ENCODE assay signal across 13 cellular contexts in genomic region chr11:72237112-72237931, GRCh38. TPM values are rescaled to one million over a fixed set of nuclear protein-coding genes. Genes with fewer than 3 reads are reported as not detected.
DNase-seq lines count a peak whose midpoint lies in the region; ATAC-seq, FAIRE-seq and TF ChIP-seq lines count a peak whose summit lies in the region.
"Had no signal": no experiment of that assay in that cellular context is flagged by ENCODE, and none has a peak within 500 bp of the region (broad histone marks: within the 10 kb centered on the region; RNA-seq: fewer than 3 reads in every experiment).

No MANE protein-coding gene starts in this region.

- H3K4me1 ChIP-seq in A673 (ENCODE audit: insufficient read depth, low read length, poor library complexity, severe bottlenecking) (no peaks in the 10 kb centered on the region), HCT116 (ENCODE audit: control insufficient read depth in 1 of 2, insufficient read depth in 2 of 2, low read length in 2 of 2) (peaks cover 0 to 4% of the 10 kb centered on the region in 2 experiments; a peak in 1 of 4 replicates), H1 (replicated peaks in 1 of 4; ENCODE audit: control insufficient read depth in 3 of 4, insufficient read depth in 4 of 4, low read length in 3 of 4) (peaks cover 3 to 29% (median 23%) of the 10 kb centered on the region in 4 experiments)

- H4K91ac ChIP-seq in H1 (replicated peaks; ENCODE audit: insufficient read length, low read length) = no peak overlapping the region

- no peak overlapping the region for H4K5ac ChIP-seq in H1 (ENCODE audit: insufficient read length, low read depth, low read length)

- H3K27me3 Mint-ChIP-seq in nephron progenitor cell (ENCODE audit: low read depth, poor library complexity) = peaks cover 38% of the 10 kb centered on the region

- FAIRE-seq in H1 (lab: Jason Lieb, UNC) = no peak
- FAIRE-seq: small intestine had no signal

- H3K27ac ChIP-seq in A673 (ENCODE audit: low read depth, low read length, poor library complexity, severe bottlenecking) (no peak overlapping the region), HCT116 (ENCODE audit: low read depth, low read length) (no peak overlapping the region; the same call in 1 of the 2 replicates), H1 (ENCODE audit: low read depth, low read length) (0 out of 2 replicates have a peak overlapping the region, but pooled peaks have one; percentile 6)

- peak overlapping the region; percentile 81; the same call in 1 of the 2 replicates for H2BK12ac ChIP-seq in H1 (ENCODE audit: low read depth, low read length)

- POLR2A ChIA-PET in A673 (lab: Charles Lee; ENCODE audit: low non-redundant PET) (no interaction called here), HCT116 (lab: Charles Lee) (no interaction called here), H1 (lab: Charles Lee; ENCODE audit: partially characterized antibody) (interaction anchor here (1.1 to 7.7 kb wide), 6 partner anchors 12 to 233 kb away, joined by 3 to 160 read pairs (median 4); partner anchors contain the start of genes CLPB and INPPL1)

- H2AK5ac ChIP-seq in H1 (ENCODE audit: low read depth, low read length) = no peak overlapping the region

- peak overlapping the region; percentile 81 for H2BK5ac ChIP-seq in H1 (ENCODE audit: low read depth, low read length)

- TF ChIP-seq CTCF in A673 (conservative IDR thresholded peaks at IDR 0.05; ENCODE audit: low read depth, low read length) (0 out of 2 replicates have a peak, but pooled peaks have one; percentile 9), HCT116 (IDR thresholded peaks at IDR 0.05 in 2 of 3, conservative IDR thresholded peaks at IDR 0.05 in 1 of 3; ENCODE audit: borderline replicate concordance in 1 of 3, insufficient read depth in 1 of 3, low read depth in 2 of 3, low read length in 2 of 3) (no peak), H1 (IDR thresholded peaks at IDR 0.05; ENCODE audit: control extremely low read depth in 1 of 3, insufficient read depth in 1 of 3, low read depth in 1 of 3, low read length in 3 of 3) (peak in 1 of 3 experiments; percentile 26; a peak in 1 of 4 replicates), nephron progenitor cell (IDR thresholded peaks at IDR 0.05) (no peak)

- H3K79me1 ChIP-seq in H1 (ENCODE audit: low read depth, low read length) = no peaks in the 10 kb centered on the region

- DNase-seq in A673 (ENCODE audit: low spot score) (no peak), HCT116 (ENCODE audit: low read depth, low spot score) (no peak), H1 (ENCODE audit: low read depth in 1 of 2, low spot score in 2 of 2) (no peak), nephron progenitor cell (peak; percentile 12), T1000 (lab: John Stamatoyannopoulos, UW) (no peak)

- no peaks in the 10 kb centered on the region for H3K9me2 ChIP-seq in HCT116 (ENCODE audit: insufficient read depth)

- 86% methylated on average over 22 of the region's 22 CpGs; no CpG with 5 or more reads in 1 of the 2 experiments for WGBS in H1 (ENCODE audit: extremely low coverage in 1 of 2, insufficient coverage in 1 of 2, insufficient read length in 1 of 2, insufficient replicate concordance in 2 of 2, low coverage in 1 of 2, low lambda C conversion rate in 2 of 2, missing lambda C conversion rate in 1 of 2), 2 experiments

- BruUV-seq in A673 (replicated peaks; lab: Mats Ljungman, UMichigan) (no TSS peak), HCT116 (replicated peaks; lab: Mats Ljungman, UMichigan) (no TSS peak)

- H3K4ac ChIP-seq in H1 (replicated peaks; ENCODE audit: insufficient read length, low read depth, low read length) = peak overlapping the region; percentile 57

- CTCF ChIA-PET in A673 (lab: Charles Lee) = interaction anchor here (0.5 to 1.4 kb wide), 3 partner anchors 14 to 212 kb away, joined by 3 to 6 read pairs (median 5); no protein-coding TSS in a partner anchor
- CTCF ChIA-PET in HCT116 (lab: Charles Lee) = interaction anchor here (0.6 to 1.4 kb wide), 10 partner anchors 9 to 259 kb away, joined by 3 to 10 read pairs (median 5); partner anchors contain the start of gene CLPB
- CTCF ChIA-PET in H1 (lab: Charles Lee; ENCODE audit: partially characterized antibody) = interaction anchor here (0.6 to 5.2 kb wide), 36 partner anchors 9 to 222 kb away, joined by 3 to 72 read pairs (median 4); partner anchors contain the start of genes CLPB and INPPL1

- H3K27me3 ChIP-seq in A673 (replicated peaks; ENCODE audit: insufficient read depth, low read depth, low read length, poor library complexity) = peaks cover 34% of the 10 kb centered on the region
- H3K27me3 ChIP-seq in HCT116 (ENCODE audit: insufficient read depth, low read length) = no peaks in the 10 kb centered on the region
- peaks cover 30 to 40% (median 38%) of the 10 kb centered on the region in 4 experiments for H3K27me3 ChIP-seq in H1 (replicated peaks in 1 of 4; ENCODE audit: control insufficient read depth in 3 of 4, extremely low read depth in 1 of 4, insufficient read depth in 3 of 4, low read length in 3 of 4)

- H3K18ac ChIP-seq in H1 (ENCODE audit: extremely low read depth, low read length) = peak overlapping the region; percentile 68; the same call in 1 of the 2 replicates

- H3K9me3 ChIP-seq in A673 (ENCODE audit: low read depth, low read length, poor library complexity, severe bottlenecking) = no peaks in the 10 kb centered on the region
- H3K9me3 ChIP-seq in HCT116 (ENCODE audit: control insufficient read depth in 1 of 2, insufficient read depth in 1 of 2, low read depth in 1 of 2, low read length in 2 of 2) = no peaks in the 10 kb centered on the region
- H3K9me3 ChIP-seq in H1 (ENCODE audit: insufficient read depth in 2 of 2, low read depth in 1 of 2, low read length in 1 of 2) = no peaks in the 10 kb centered on the region; a peak in 1 of 4 replicates

- H3K9ac ChIP-seq in HCT116 (ENCODE audit: low read length) (no peak overlapping the region), H1 (replicated peaks in 1 of 4; ENCODE audit: extremely low read depth in 1 of 4, low read depth in 3 of 4, low read length in 3 of 4) (0 out of 7 replicates have a peak overlapping the region, but pooled peaks of 1 of the 4 experiments have one; percentile 9)

- H3K4me3 ChIP-seq in A673 (ENCODE audit: low read depth, low read length, poor library complexity, severe bottlenecking) = no peak overlapping the region
- H3K4me3 ChIP-seq in HCT116 (replicated peaks in 1 of 2; ENCODE audit: low read depth in 1 of 2, low read length in 2 of 2) = no peak overlapping the region
- H3K4me3 ChIP-seq in H1 (ENCODE audit: extremely low read depth in 1 of 4, insufficient read depth in 2 of 4, low read depth in 3 of 4, low read length in 4 of 4) = no peak overlapping the region

- H2AFZ ChIP-seq in HCT116 (ENCODE audit: low read depth, low read length, poor library complexity, severe bottlenecking) (no peak overlapping the region), H1 (ENCODE audit: low read length) (no peak overlapping the region)

- H2BK120ac ChIP-seq in H1 (replicated peaks; ENCODE audit: low read depth, low read length) = no peak overlapping the region

- TF ChIP-seq RAD21 in HCT116 (IDR thresholded peaks at IDR 0.05; ENCODE audit: low read depth) = no peak
- no peak for TF ChIP-seq RAD21 in H1 (IDR thresholded peaks at IDR 0.05 in 1 of 2, conservative IDR thresholded peaks at IDR 0.05 in 1 of 2; ENCODE audit: low read depth in 2 of 2, low read length in 2 of 2)

- H2BK20ac ChIP-seq in H1 (ENCODE audit: low read length) = no peak overlapping the region

- H3K36me3 ChIP-seq in A673 (ENCODE audit: insufficient read depth, low read length, poor library complexity, severe bottlenecking) (peaks cover 23% of the 10 kb centered on the region), HCT116 (ENCODE audit: control insufficient read depth in 1 of 2, insufficient read depth in 2 of 2, low read length in 2 of 2) (peaks cover 5 to 9% of the 10 kb centered on the region in 2 experiments; a peak in 3 of 4 replicates), H1 (ENCODE audit: control insufficient read depth in 2 of 4, insufficient read depth in 4 of 4, low read length in 3 of 4) (peaks cover 13 to 36% (median 33%) of the 10 kb centered on the region in 4 experiments; a peak in 7 of 8 replicates)

- no peak overlapping the region for H3K4me3 Mint-ChIP-seq in nephron progenitor cell

- no peak overlapping the region for H3K27ac Mint-ChIP-seq in nephron progenitor cell

- no peaks in the 10 kb centered on the region for H3K79me2 ChIP-seq in HCT116 (ENCODE audit: insufficient read depth, low read length)
- H3K79me2 ChIP-seq in H1 (ENCODE audit: control insufficient read depth in 1 of 2, insufficient read depth in 2 of 2, low read length in 2 of 2) = no peaks in the 10 kb centered on the region

- no peak for TF ChIP-seq EP300 in H1 (IDR thresholded peaks at IDR 0.05; ENCODE audit: borderline replicate concordance in 1 of 2, low read depth in 2 of 2, low read length in 2 of 2)

- peaks cover 54% of the 10 kb centered on the region for H3K4me1 Mint-ChIP-seq in nephron progenitor cell

- TF ChIP-seq POLR2A in HCT116 (IDR thresholded peaks at IDR 0.05; ENCODE audit: borderline replicate concordance, extremely low read depth, insufficient read depth, insufficient read length) (no peak), H1 (IDR thresholded peaks at IDR 0.05; ENCODE audit: control extremely low read depth in 1 of 2, low read depth in 2 of 2, low read length in 2 of 2) (no peak)

- H4K20me1 ChIP-seq in HCT116 (ENCODE audit: insufficient read depth) (no peaks in the 10 kb centered on the region), H1 (replicated peaks in 1 of 2; ENCODE audit: control insufficient read depth in 1 of 2, insufficient read depth in 2 of 2, low read length in 2 of 2) (peaks cover 11 to 18% of the 10 kb centered on the region in 2 experiments)

- H3K4me2 ChIP-seq in HCT116 (ENCODE audit: low read length) (no peak overlapping the region), H1 (ENCODE audit: insufficient read depth in 1 of 2, low read depth in 2 of 2, low read length in 2 of 2) (peak overlapping the region; percentile 49 to 87)

- no peak overlapping the region for H3K23ac ChIP-seq in H1 (ENCODE audit: insufficient read length)

- peak overlapping the region; percentile 98; the same call in 1 of the 2 replicates for H2BK15ac ChIP-seq in H1 (ENCODE audit: low read length)

- H3K14ac ChIP-seq in H1 (ENCODE audit: insufficient read length) = no peak overlapping the region

- intact Hi-C loops in A673 (cut with micrococcal nuclease; ENCODE audit: unreplicated experiment) (loop anchor here (5.0 kb wide), 1 partner anchor 195 kb away; the partner anchor contains the start of gene CLPB), HCT116 (cut with micrococcal nuclease) (no loop called here)

- peaks cover 7% of the 10 kb centered on the region for H3K9me3 Mint-ChIP-seq in nephron progenitor cell

- no peak overlapping the region; the same call in none of the 2 replicates for H4K8ac ChIP-seq in H1 (ENCODE audit: extremely low read depth, insufficient read depth, low read length)

- H3K23me2 ChIP-seq in H1 (ENCODE audit: low read depth, low read length) = peaks cover 12% of the 10 kb centered on the region; the same call in 1 of the 2 replicates

- RAD21 ChIA-PET in HCT116 (lab: Charles Lee; ENCODE audit: low non-redundant PET in 1 of 2, low total read pairs in 2 of 2, uncharacterized antibody in 2 of 2, unreplicated experiment in 2 of 2) = interaction anchor here in 1 of 2 experiments (1.2 kb wide), 1 partner anchor 177 kb away, joined by 3 read pairs; no protein-coding TSS in a partner anchor

- ATAC-seq in HCT116 (peak; percentile 8), GM18511 (IDR thresholded peaks at IDR 0.05; ENCODE audit: unreplicated experiment) (no peak), HG03175 (IDR thresholded peaks at IDR 0.05; ENCODE audit: unreplicated experiment) (no peak), GM21381 (IDR thresholded peaks at IDR 0.05; ENCODE audit: unreplicated experiment) (no peak)

- no peak overlapping the region for H3K56ac ChIP-seq in H1 (replicated peaks; ENCODE audit: insufficient read length, low read depth, low read length)

- H3K36me3 Mint-ChIP-seq in nephron progenitor cell (ENCODE audit: low read depth) = peaks cover 26% of the 10 kb centered on the region

RNA-seq across cellular contexts. Expression of gene PHOX2A, which starts 6.7 kb away (rescaled TPM):
- total RNA-seq in A673 (2021) (not detected in 2 replicates), HCT116 (2021; ENCODE audit: unreplicated experiment) (not detected)
- not detected in 2 replicates for polyA plus RNA-seq in HCT116 (2012)
- 0.19 TPM in 1 of 2 replicates, not detected in the other for total RNA-seq in H1 (2021; fragmentation: NEBNext Ultra II Directional; extraction: Animal tissue kit (Norgen Biotek cat#: 25700))
- polyA plus RNA-seq in H1 (2011; rRNA removed) = 0.67 and 0.94 TPM in 2 replicates
- polyA plus RNA-seq in H1 (2011; cell fraction: cytosol; rRNA removed) = 0.21 TPM
- 0.43 TPM for polyA plus RNA-seq in H1 (2011; cell fraction: nucleus; rRNA removed)
- 0.36 to 0.66 TPM (median 0.64 TPM) in 3 of 4 replicates, not detected in the other for polyA plus RNA-seq in H1 (2012, experiment 1 of 2)
- polyA plus RNA-seq in H1 (2012, experiment 2 of 2) = 0.46 TPM
- polyA plus RNA-seq in H1 (2013, experiment 1 of 2) = 0.12 TPM
- polyA plus RNA-seq in H1 (2013, experiment 2 of 2) = 0.06 TPM
- polyA minus RNA-seq in H1 (2011; rRNA and poly(A)+ RNA removed) = 1.0 TPM in 1 of 2 replicates, not detected in the other
- polyA minus RNA-seq in H1 (2011; cell fraction: cytosol; rRNA and poly(A)+ RNA removed) = not detected
- polyA minus RNA-seq in H1 (2011; cell fraction: nucleus; rRNA and poly(A)+ RNA removed) = 0.80 TPM
- total RNA-seq: HT-29, omental fat pad, SK-MEL-5 had no signal
- polyA plus RNA-seq: BJ had no signal

RNA-seq across cellular contexts. Expression of gene INPPL1, which starts 12.8 kb away (rescaled TPM):
- total RNA-seq in A673 (2021) = 104 and 141 TPM in 2 replicates
- total RNA-seq in HCT116 (2021; ENCODE audit: unreplicated experiment) = 132 TPM
- 78.6 and 86.0 TPM in 2 replicates for polyA plus RNA-seq in HCT116 (2012)
- total RNA-seq in H1 (2021; fragmentation: NEBNext Ultra II Directional; extraction: Animal tissue kit (Norgen Biotek cat#: 25700)) = 79.1 and 79.5 TPM in 2 replicates
- 54.5 and 91.4 TPM in 2 replicates for polyA plus RNA-seq in H1 (2011; rRNA removed)
- polyA plus RNA-seq in H1 (2011; cell fraction: cytosol; rRNA removed) = 56.9 TPM
- 457 TPM for polyA plus RNA-seq in H1 (2011; cell fraction: nucleus; rRNA removed)
- 66.1 to 85.4 TPM (median 76.6 TPM) in 4 replicates for polyA plus RNA-seq in H1 (2012, experiment 1 of 2)
- polyA plus RNA-seq in H1 (2012, experiment 2 of 2) = 45.7 TPM
- polyA plus RNA-seq in H1 (2013, experiment 1 of 2) = 40.8 TPM
- 35.4 TPM for polyA plus RNA-seq in H1 (2013, experiment 2 of 2)
- polyA minus RNA-seq in H1 (2011; rRNA and poly(A)+ RNA removed) = 97.0 and 112 TPM in 2 replicates
- 77.8 TPM for polyA minus RNA-seq in H1 (2011; cell fraction: cytosol; rRNA and poly(A)+ RNA removed)
- polyA minus RNA-seq in H1 (2011; cell fraction: nucleus; rRNA and poly(A)+ RNA removed) = 191 TPM

RNA-seq across cellular contexts. Expression of gene FOLR2, which starts 20.7 kb away (rescaled TPM):
- total RNA-seq in A673 (2021) (not detected in 2 replicates), HCT116 (2021; ENCODE audit: unreplicated experiment) (not detected)
- polyA plus RNA-seq in HCT116 (2012) = not detected in 2 replicates
- not detected in 2 replicates for total RNA-seq in H1 (2021; fragmentation: NEBNext Ultra II Directional; extraction: Animal tissue kit (Norgen Biotek cat#: 25700))
- polyA plus RNA-seq in H1 (2011; rRNA removed) = not detected in 2 replicates
- not detected for polyA plus RNA-seq in H1 (2011; cell fraction: cytosol; rRNA removed)
- polyA plus RNA-seq in H1 (2011; cell fraction: nucleus; rRNA removed) = not detected
- polyA plus RNA-seq in H1 (2012, experiment 1 of 2) = not detected in 4 replicates
- not detected for polyA plus RNA-seq in H1 (2012, experiment 2 of 2)
- not detected for polyA plus RNA-seq in H1 (2013, experiment 1 of 2)
- not detected for polyA plus RNA-seq in H1 (2013, experiment 2 of 2)
- polyA minus RNA-seq in H1 (2011; rRNA and poly(A)+ RNA removed) = not detected in 2 replicates
- polyA minus RNA-seq in H1 (2011; cell fraction: cytosol; rRNA and poly(A)+ RNA removed) = not detected
- polyA minus RNA-seq in H1 (2011; cell fraction: nucleus; rRNA and poly(A)+ RNA removed) = not detected
- total RNA-seq: HT-29, SK-MEL-5 had no signal
- polyA plus RNA-seq: BJ had no signal

RNA-seq across cellular contexts. Expression of gene FOLR1, which starts 45.4 kb away (rescaled TPM):
- not detected in 2 replicates for total RNA-seq in A673 (2021)
- 4.8 TPM for total RNA-seq in HCT116 (2021; ENCODE audit: unreplicated experiment)
- polyA plus RNA-seq in HCT116 (2012) = 7.8 and 9.2 TPM in 2 replicates
- 0.55 TPM in 1 of 2 replicates, not detected in the other for total RNA-seq in H1 (2021; fragmentation: NEBNext Ultra II Directional; extraction: Animal tissue kit (Norgen Biotek cat#: 25700))
- polyA plus RNA-seq in H1 (2011; rRNA removed) = 1.3 and 1.9 TPM in 2 replicates
- 1.7 TPM for polyA plus RNA-seq in H1 (2011; cell fraction: cytosol; rRNA removed)
- 0.77 TPM for polyA plus RNA-seq in H1 (2011; cell fraction: nucleus; rRNA removed)
- polyA plus RNA-seq in H1 (2012, experiment 1 of 2) = 0.82 to 1.1 TPM (median 0.85 TPM) in 4 replicates
- polyA plus RNA-seq in H1 (2012, experiment 2 of 2) = 1.0 TPM
- 0.75 TPM for polyA plus RNA-seq in H1 (2013, experiment 1 of 2)
- polyA plus RNA-seq in H1 (2013, experiment 2 of 2) = 0.79 TPM
- 0.22 and 0.66 TPM in 2 replicates for polyA minus RNA-seq in H1 (2011; rRNA and poly(A)+ RNA removed)
- polyA minus RNA-seq in H1 (2011; cell fraction: cytosol; rRNA and poly(A)+ RNA removed) = 2.8 TPM
- polyA minus RNA-seq in H1 (2011; cell fraction: nucleus; rRNA and poly(A)+ RNA removed) = 1.6 TPM
- total RNA-seq: omental fat pad, SK-MEL-5 had no signal
